Comparison of ENCODE assay signal across 28 cellular contexts in genomic region chr2:72361042-72361441, GRCh38.
"Had no signal": no experiment of that assay in that cellular context is flagged by ENCODE, and none has a peak within 500 bp of the region (broad histone marks: within the 10 kb centered on the region; RNA-seq: fewer than 3 reads in every experiment).

No MANE protein-coding gene starts in this region.

- H3K27ac ChIP-seq: stomach, suprapubic skin, testis, thoracic aorta, thyroid gland, tibial artery, tibial nerve, transverse colon, upper lobe of left lung, upper lobe of right lung, uterus, vagina had no signal

- H3K4me1 ChIP-seq: stomach, suprapubic skin, testis, thyroid gland, tibial artery, tibial nerve, transverse colon, upper lobe of left lung, upper lobe of right lung, uterus, vagina had no signal

- H3K9me3 ChIP-seq: stomach, suprapubic skin, testis, thoracic aorta, thyroid gland, tibial artery, tibial nerve, transverse colon, upper lobe of left lung, upper lobe of right lung, uterus, vagina had no signal

- H3K27me3 Mint-ChIP-seq: stimulated activated naive B cell treated with anti-CD40 and anti-IgM and Interleukin-4, amounts not matched to agents 10 μg/mL and 1 μg/mL and 100 μg/mL, for 72 hours; stimulated activated naive CD8-positive, alpha-beta T cell treated with anti-CD3 and anti-CD28 coated beads, Interleukin-15, amount 100 ng/mL, for 72 hours; stimulated activated naive CD8-positive, alpha-beta T cell treated with anti-CD3 and anti-CD28 coated beads, Interleukin-15, Interleukin-2, amounts not matched to agents 100 ng/mL and 50 ng/mL, for 24 hours; type B pancreatic cell had no signal

- ATAC-seq: stimulated activated effector memory CD8-positive, alpha-beta T cell treated with anti-CD3 and anti-CD28 coated beads, Interleukin-12 subunit alpha, Interleukin-12 subunit beta, amount 100 ng/mL, for 72 hours; stimulated activated naive B cell treated with anti-CD40 and anti-IgM and Interleukin-4, amounts not matched to agents 10 μg/mL and 1 μg/mL and 100 μg/mL, for 72 hours; stimulated activated naive CD8-positive, alpha-beta T cell treated with anti-CD3 and anti-CD28 coated beads, Interleukin-15, amount 100 ng/mL, for 72 hours; stimulated activated naive CD8-positive, alpha-beta T cell treated with anti-CD3 and anti-CD28 coated beads, Interleukin-15, Interleukin-2, amounts not matched to agents 100 U/mL and 50 U/mL, for 24 hours; upper lobe of right lung had no signal

- H3K27me3 ChIP-seq: stomach, suprapubic skin, testis, thyroid gland, tibial artery, tibial nerve, transverse colon, upper lobe of left lung, upper lobe of right lung, uterus, vagina had no signal

- H3K36me3 ChIP-seq: stomach, suprapubic skin, thoracic aorta, thyroid gland, tibial nerve, transverse colon, upper lobe of left lung, upper lobe of right lung, uterus, vagina had no signal

- H3K4me3 Mint-ChIP-seq: stimulated activated effector memory CD8-positive, alpha-beta T cell treated with anti-CD3 and anti-CD28 coated beads, Interleukin-12 subunit alpha, Interleukin-12 subunit beta, amount 100 ng/mL, for 72 hours; stimulated activated naive B cell treated with anti-CD40 and anti-IgM and Interleukin-4, amounts not matched to agents 10 μg/mL and 1 μg/mL and 100 μg/mL, for 72 hours; stimulated activated naive CD8-positive, alpha-beta T cell treated with anti-CD3 and anti-CD28 coated beads, Interleukin-15, amount 100 ng/mL, for 72 hours; stimulated activated naive CD8-positive, alpha-beta T cell treated with anti-CD3 and anti-CD28 coated beads, Interleukin-15, Interleukin-2, amounts not matched to agents 100 ng/mL and 50 ng/mL, for 24 hours; type B pancreatic cell had no signal

- H3K4me3 ChIP-seq: stomach, suprapubic skin, testis, thoracic aorta, thyroid gland, tibial artery, tibial nerve, transverse colon, upper lobe of left lung, upper lobe of right lung, uterus, vagina had no signal

- DNase-seq: stimulated activated CD4-positive, alpha-beta T cell treated with anti-CD3 and anti-CD28 coated beads, Interleukin-2, amount 100 ng/mL, for 48 hours; stimulated activated CD4-positive, alpha-beta T cell treated with anti-CD3 and anti-CD28 coated beads, Interleukin-4, amount 100 ng/mL, for 1 hour; stimulated activated CD4-positive, alpha-beta T cell treated with anti-CD3 and anti-CD28 coated beads, Interleukin-4, amount 100 ng/mL, for 24 hours; stimulated activated CD4-positive, alpha-beta T cell treated with anti-CD3 and anti-CD28 coated beads, Interleukin-4, amount 100 ng/mL, for 4 hours; stimulated activated CD8-positive, alpha-beta memory T cell treated with anti-CD3 and anti-CD28 coated beads, Interleukin-4, amount 100 ng/mL, for 48 hours; stimulated activated naive B cell treated with anti-CD40 and anti-IgM and Interleukin-4, amounts not matched to agents 10 μg/mL and 1 μg/mL and 100 μg/mL, for 72 hours; stimulated activated naive CD4-positive, alpha-beta T cell; stimulated activated naive CD4-positive, alpha-beta T cell treated with Interleukin-2 at 50 U/mL for 16 hours; stimulated activated naive CD8-positive, alpha-beta T cell treated with anti-CD3 and anti-CD28 coated beads, Interleukin-15, amount 100 ng/mL, for 72 hours; stimulated activated naive CD8-positive, alpha-beta T cell treated with anti-CD3 and anti-CD28 coated beads, Interleukin-15, Interleukin-2, amounts not matched to agents 100 U/mL and 50 U/mL, for 24 hours; stomach; substantia nigra; testis; thyroid gland; tibial artery; transverse colon; trophoblast cell; upper lobe of left lung; upper lobe of right lung; uterus had no signal

- H3K4me1 Mint-ChIP-seq: stimulated activated effector memory CD8-positive, alpha-beta T cell treated with anti-CD3 and anti-CD28 coated beads, Interleukin-12 subunit alpha, Interleukin-12 subunit beta, amount 100 ng/mL, for 72 hours; stimulated activated naive B cell treated with anti-CD40 and anti-IgM and Interleukin-4, amounts not matched to agents 10 μg/mL and 1 μg/mL and 100 μg/mL, for 72 hours; stimulated activated naive CD8-positive, alpha-beta T cell treated with anti-CD3 and anti-CD28 coated beads, Interleukin-15, amount 100 ng/mL, for 72 hours had no signal

- H3K27ac Mint-ChIP-seq: stimulated activated effector memory CD8-positive, alpha-beta T cell treated with anti-CD3 and anti-CD28 coated beads, Interleukin-12 subunit alpha, Interleukin-12 subunit beta, amount 100 ng/mL, for 72 hours; stimulated activated naive B cell treated with anti-CD40 and anti-IgM and Interleukin-4, amounts not matched to agents 10 μg/mL and 1 μg/mL and 100 μg/mL, for 72 hours; stimulated activated naive CD8-positive, alpha-beta T cell treated with anti-CD3 and anti-CD28 coated beads, Interleukin-15, amount 100 ng/mL, for 72 hours; stimulated activated naive CD8-positive, alpha-beta T cell treated with anti-CD3 and anti-CD28 coated beads, Interleukin-15, Interleukin-2, amounts not matched to agents 100 ng/mL and 50 ng/mL, for 24 hours; type B pancreatic cell had no signal

- H3K9me3 Mint-ChIP-seq: stimulated activated effector memory CD8-positive, alpha-beta T cell treated with anti-CD3 and anti-CD28 coated beads, Interleukin-12 subunit alpha, Interleukin-12 subunit beta, amount 100 ng/mL, for 72 hours; stimulated activated naive B cell treated with anti-CD40 and anti-IgM and Interleukin-4, amounts not matched to agents 10 μg/mL and 1 μg/mL and 100 μg/mL, for 72 hours; stimulated activated naive CD8-positive, alpha-beta T cell treated with anti-CD3 and anti-CD28 coated beads, Interleukin-15, amount 100 ng/mL, for 72 hours; stimulated activated naive CD8-positive, alpha-beta T cell treated with anti-CD3 and anti-CD28 coated beads, Interleukin-15, Interleukin-2, amounts not matched to agents 100 ng/mL and 50 ng/mL, for 24 hours had no signal

- H3K36me3 Mint-ChIP-seq: stimulated activated effector memory CD8-positive, alpha-beta T cell treated with anti-CD3 and anti-CD28 coated beads, Interleukin-12 subunit alpha, Interleukin-12 subunit beta, amount 100 ng/mL, for 72 hours had no signal

- FAIRE-seq: urothelium cell line had no signal
